In genomic region chr20:63830821-63831593, GRCh38 we compare ENCODE assay signal across 8 cellular contexts. TPM values are rescaled to one million over a fixed set of nuclear protein-coding genes. Genes with fewer than 3 reads are reported as not detected.
DNase-seq lines count a peak whose midpoint lies in the region; ATAC-seq and TF ChIP-seq lines count a peak whose summit lies in the region.

TSS of gene ZBTB46 (minus strand) at chr20:63831264. CDS start at chr20:63790757, 40,507 bp downstream.

- peaks cover 32% of the 10 kb centered on the region; the same call in 1 of the 2 replicates for H4K20me1 ChIP-seq in IMR-90 (ENCODE audit: insufficient read depth, low read length)

- H3K9me3 Mint-ChIP-seq in activated naive CD4-positive, alpha-beta T cell treated with anti-CD3 and anti-CD28 coated beads, Interleukin-2, amount 50 U/mL, for 24 hours = no peaks in the 10 kb centered on the region

- H4K8ac ChIP-seq in IMR-90 (ENCODE audit: low read depth in 2 of 2, low read length in 2 of 2) = peak within 1 kb of the TSS in 1 of 2 experiments; percentile 22; a peak in 2 of 4 replicates

- dilution Hi-C loops in IMR-90 (cut with HindIII; ENCODE audit: low sequenced_read_pairs, unreplicated experiment) = no loop called here

- in situ Hi-C loops in IMR-90 (cut with MboI; ENCODE audit: low sequenced_read_pairs) = no loop called here

- H3K4me2 ChIP-seq in IMR-90 (ENCODE audit: low read depth, low read length) (peak within 1 kb of the TSS; percentile 93), parathyroid adenoma (ENCODE audit: low read length) (peak within 1 kb of the TSS; percentile 95)

- H3K18ac ChIP-seq in IMR-90 (ENCODE audit: low read depth, low read length) = no peak within 1 kb of the TSS

- CTCF ChIA-PET in IMR-90 (lab: Yijun Ruan, JAX) = no interaction called here

- peak within 1 kb of the TSS; percentile 52; the same call in 1 of the 2 replicates for H4K91ac ChIP-seq in IMR-90 (ENCODE audit: insufficient read depth, low read depth, low read length)

- H4K5ac ChIP-seq in IMR-90 (ENCODE audit: low read depth, low read length) = no peak within 1 kb of the TSS

- peak within 1 kb of the TSS; percentile 56 for H3K27ac Mint-ChIP-seq in activated naive CD4-positive, alpha-beta T cell treated with anti-CD3 and anti-CD28 coated beads, Interleukin-2, amount 50 U/mL, for 24 hours

- H2AK9ac ChIP-seq in IMR-90 (replicated peaks; ENCODE audit: low read depth, low read length, poor library complexity) = peak within 1 kb of the TSS; percentile 90

- H3K27ac ChIP-seq in IMR-90 (ENCODE audit: insufficient read depth, low read length) = peak within 1 kb of the TSS; percentile 34
- peak within 1 kb of the TSS; percentile 80 to 98 (median 90) for H3K27ac ChIP-seq in heart right ventricle
- H3K27ac ChIP-seq in parathyroid adenoma = peak within 1 kb of the TSS; percentile 36

- H3K4me3 Mint-ChIP-seq in activated naive CD4-positive, alpha-beta T cell treated with anti-CD3 and anti-CD28 coated beads, Interleukin-2, amount 50 U/mL, for 24 hours = peak within 1 kb of the TSS; percentile 87

- H2AK5ac ChIP-seq in IMR-90 (ENCODE audit: low read depth, low read length) = 0 out of 2 replicates have a peak within 1 kb of the TSS, but pooled peaks have one; percentile 20

- no peak for TF ChIP-seq CTCF in GM12875 (IDR thresholded peaks at IDR 0.05; ENCODE audit: borderline replicate concordance, insufficient read depth, low read depth, low read length)
- no peak for TF ChIP-seq CTCF in IMR-90 (conservative IDR thresholded peaks at IDR 0.05; ENCODE audit: low read depth, low read length)
- no peak for TF ChIP-seq CTCF in heart right ventricle (IDR thresholded peaks at IDR 0.05)
- TF ChIP-seq CTCF in parathyroid adenoma (IDR thresholded peaks at IDR 0.05) = no peak

- H3K79me2 ChIP-seq in parathyroid adenoma = peaks cover 26% of the 10 kb centered on the region

- peaks cover 19% of the 10 kb centered on the region for H3K27me3 Mint-ChIP-seq in activated naive CD4-positive, alpha-beta T cell treated with anti-CD3 and anti-CD28 coated beads, Interleukin-2, amount 50 U/mL, for 24 hours

- POLR2A ChIA-PET in IMR-90 (lab: Charles Lee; ENCODE audit: unreplicated experiment) = no interaction called here

- H2BK20ac ChIP-seq in IMR-90 (ENCODE audit: low read depth, low read length) = no peak within 1 kb of the TSS

- H3K4me3 ChIP-seq in GM12875 (ENCODE audit: low read depth, low read length) (peak within 1 kb of the TSS; percentile 19), IMR-90 (ENCODE audit: insufficient read depth, low read depth, low read length) (peak within 1 kb of the TSS; percentile 59), heart right ventricle (peak within 1 kb of the TSS; percentile 42 to 97 (median 70)), parathyroid adenoma (ENCODE audit: low read depth, low read length) (peak within 1 kb of the TSS; percentile 68)

- TF ChIP-seq POLR2A in IMR-90 (IDR thresholded peaks at IDR 0.05; ENCODE audit: low read depth, low read length) = no peak

- H2BK5ac ChIP-seq in IMR-90 (ENCODE audit: low read depth, low read length, poor library complexity, severe bottlenecking) = no peak within 1 kb of the TSS

- ATAC-seq in IMR-90 (ENCODE audit: low read depth) (peak; percentile 65), heart right ventricle (peak in 5 of 8 donors; percentile 7 to 51 (median 36)), GM21381 (IDR thresholded peaks at IDR 0.05; ENCODE audit: unreplicated experiment) (no peak)

- peak; percentile 97 for DNase-seq in AG08396 (ENCODE audit: low spot score)
- DNase-seq in IMR-90 = peak; percentile 49
- DNase-seq in heart right ventricle = peak; percentile 62 to 76
- DNase-seq in SK-N-DZ (ENCODE audit: low spot score) = no peak

- no peaks in the 10 kb centered on the region for H3K36me3 ChIP-seq in IMR-90 (ENCODE audit: control insufficient read depth, insufficient read depth, low read length)
- H3K36me3 ChIP-seq in heart right ventricle = no peaks in the 10 kb centered on the region
- no peaks in the 10 kb centered on the region for H3K36me3 ChIP-seq in parathyroid adenoma (ENCODE audit: control insufficient read depth, insufficient read depth, low read length)

- H3K9me3 ChIP-seq in IMR-90 (ENCODE audit: control insufficient read depth, insufficient read depth, low read length) (no peaks in the 10 kb centered on the region), heart right ventricle (no peaks in the 10 kb centered on the region), parathyroid adenoma (ENCODE audit: control insufficient read depth, low read length) (no peaks in the 10 kb centered on the region)

- peak within 1 kb of the TSS; percentile 70; the same call in 1 of the 2 replicates for H3K23ac ChIP-seq in IMR-90 (ENCODE audit: low read depth, low read length)

- no peak within 1 kb of the TSS for H2BK15ac ChIP-seq in IMR-90 (ENCODE audit: low read depth, low read length)

- peaks cover 25% of the 10 kb centered on the region for H3K9me1 ChIP-seq in IMR-90 (ENCODE audit: insufficient read depth, low read length)

- H2BK120ac ChIP-seq in IMR-90 (ENCODE audit: low read depth, low read length) = peak within 1 kb of the TSS; percentile 3

- peaks cover 1% of the 10 kb centered on the region for H3K36me3 Mint-ChIP-seq in activated naive CD4-positive, alpha-beta T cell treated with anti-CD3 and anti-CD28 coated beads, Interleukin-2, amount 50 U/mL, for 24 hours

- 0 out of 2 replicates have a peak within 1 kb of the TSS, but pooled peaks have one; percentile 34 for H3K4ac ChIP-seq in IMR-90 (ENCODE audit: low read depth, low read length)

- WGBS in IMR-90 (ENCODE audit: extremely low coverage in 2 of 2, insufficient read length in 1 of 2), 2 experiments = 0% methylated on average over 59 of the region's 152 CpGs; no CpG with 5 or more reads in 1 of the 2 experiments
- 1 to 2% methylated on average over 35 to 147 of the region's 152 CpGs for WGBS in heart right ventricle, 2 donors

- no peak within 1 kb of the TSS for H3K56ac ChIP-seq in IMR-90 (ENCODE audit: extremely low read depth, insufficient read depth, low read length)

- TF ChIP-seq RAD21 in IMR-90 (IDR thresholded peaks at IDR 0.05; ENCODE audit: low read length) = no peak

- no TSS peak for BruUV-seq in IMR-90 (replicated peaks; lab: Mats Ljungman, UMichigan)

- intact Hi-C loops in IMR-90 (cut with micrococcal nuclease) (loop anchor here (1.0 kb wide), 1 partner anchor 33 kb away; no protein-coding TSS in a partner anchor), heart right ventricle (cut with DNase I) (loop anchor here in 2 of 10 donors (1.0 to 2.0 kb wide), 2 partner anchors 28 to 29 kb away; no protein-coding TSS in a partner anchor)

- H3K9ac ChIP-seq in IMR-90 (ENCODE audit: low read depth, low read length) (peak within 1 kb of the TSS; percentile 48), parathyroid adenoma (no peak within 1 kb of the TSS)

- H3K4me1 ChIP-seq in IMR-90 (ENCODE audit: control insufficient read depth, insufficient read depth, low read length) = peaks cover 40% of the 10 kb centered on the region
- peaks cover 26 to 75% (median 66%) of the 10 kb centered on the region in 9 donors for H3K4me1 ChIP-seq in heart right ventricle
- peaks cover 17% of the 10 kb centered on the region for H3K4me1 ChIP-seq in parathyroid adenoma

- H3K27me3 ChIP-seq in IMR-90 (ENCODE audit: control insufficient read depth, insufficient read depth, low read length) (no peaks in the 10 kb centered on the region), heart right ventricle (peaks cover 0 to 63% (median 0%) of the 10 kb centered on the region in 7 donors), parathyroid adenoma (ENCODE audit: control insufficient read depth, insufficient read depth, low read length) (no peaks in the 10 kb centered on the region)

- H2AFZ ChIP-seq in IMR-90 (replicated peaks; ENCODE audit: low read length, poor library complexity) (peak within 1 kb of the TSS; percentile 90), parathyroid adenoma (peak within 1 kb of the TSS; percentile 80)

- peak within 1 kb of the TSS; percentile 85; the same call in 1 of the 2 replicates for H3K14ac ChIP-seq in IMR-90 (replicated peaks; ENCODE audit: low read depth, low read length)

- peaks cover 18 to 51% of the 10 kb centered on the region in 2 experiments for H3K79me1 ChIP-seq in IMR-90 (ENCODE audit: low read depth in 1 of 2, low read length in 2 of 2)

- peaks cover 10% of the 10 kb centered on the region for H3K4me1 Mint-ChIP-seq in activated naive CD4-positive, alpha-beta T cell treated with anti-CD3 and anti-CD28 coated beads, Interleukin-2, amount 50 U/mL, for 24 hours

TF ChIP-seq in IMR-90, 13 proteins besides CTCF, POLR2A, EP300 and RAD21:
- TF ChIP-seq MAZ (IDR thresholded peaks at IDR 0.05; ENCODE audit: borderline replicate concordance, low read depth, low read length) (peak; percentile 39; the same call in 1 of the 2 replicates), SMC3 (IDR thresholded peaks at IDR 0.05; ENCODE audit: low read depth, low read length) (no peak)

RNA-seq across cellular contexts. Expression of gene ZBTB46, which starts in this region (rescaled TPM):
- 14.9 and 15.3 TPM in 2 replicates for total RNA-seq in IMR-90 (2012; rRNA removed)
- 4.2 and 4.3 TPM in 2 replicates for polyA plus RNA-seq in IMR-90 (2012; rRNA removed)
- 2.4 and 4.8 TPM in 2 replicates for polyA plus RNA-seq in IMR-90 (2012; cell fraction: cytosol; rRNA removed)
- 10.3 and 18.2 TPM in 2 replicates for polyA plus RNA-seq in IMR-90 (2012; cell fraction: nucleus; rRNA removed; ENCODE audit: low replicate concordance)
- total RNA-seq in heart right ventricle = 10 to 100 TPM; 10.2 to 25.4 (median 14.7) TPM
- 10 to 100 TPM in 1 of 2 donors, 1 to 10 TPM in 1; 5.6 to 10.3 TPM for polyA plus RNA-seq in heart right ventricle
- polyA plus RNA-seq in SK-N-DZ (2014; cell fraction: cytosol; rRNA removed) = 1.1 and 1.3 TPM in 2 replicates
- 1.3 and 1.6 TPM in 2 replicates for polyA plus RNA-seq in SK-N-DZ (2014; cell fraction: nucleus; rRNA removed)

Comparison
In these comparisons a context has a peak if more than half of its experiments do, and no peak if none do; other contexts are left out.
1. H3K4me3 ChIP-seq: peak in every context shown above with its lines; median percentile 70 in heart right ventricle; 68 in parathyroid adenoma; 59 in IMR-90; 19 in GM12875.
2. H3K27ac ChIP-seq: peak in every context shown above with its lines; median percentile 90 in heart right ventricle; 36 in parathyroid adenoma; 34 in IMR-90.